In genomic region chr2:2799151-2799697, GRCh38 we compare ENCODE assay signal across 26 cellular contexts.
"Had no signal": no experiment of that assay in that cellular context is flagged by ENCODE, and none has a peak within 500 bp of the region (broad histone marks: within the 10 kb centered on the region; RNA-seq: fewer than 3 reads in every experiment).

No MANE protein-coding gene starts in this region.

- H3K36me3 Mint-ChIP-seq: naive thymus-derived CD4-positive, alpha-beta T cell; natural killer cell treated with Interleukin-12 subunit alpha and Interleukin-12 subunit beta and Interleukin-15 and Interleukin-18, amount 100 ng/mL, for 72 hours had no signal

- H3K79me2 ChIP-seq: hepatocyte had no signal

- H3K4me3 ChIP-seq: heart right ventricle, hepatocyte, left ventricle myocardium inferior, lung, mucosa of descending colon, ovary, skin epidermis, testis, thyroid gland, transverse colon, upper lobe of left lung had no signal

- H2AFZ ChIP-seq: hepatocyte had no signal

- H3K27ac Mint-ChIP-seq: naive thymus-derived CD4-positive, alpha-beta T cell; natural killer cell treated with Interleukin-12 subunit alpha and Interleukin-12 subunit beta and Interleukin-15 and Interleukin-18, amount 100 ng/mL, for 72 hours; progenitor cell of endocrine pancreas had no signal

- DNase-seq: heart right ventricle; kidney glomerular epithelial cell; left cardiac atrium; left ventricle myocardium inferior; mesendoderm; midbrain; mucosa of descending colon; naive thymus-derived CD4-positive, alpha-beta T cell; ovary; right cardiac atrium; stimulated activated CD4-positive, alpha-beta T cell treated with anti-CD3 and anti-CD28 coated beads, Interleukin-12 subunit alpha, Interleukin-12 subunit beta, amount 100 ng/mL, for 4 hours; stimulated activated CD4-positive, alpha-beta T cell treated with anti-CD3 and anti-CD28 coated beads, Interleukin-15, amount 100 ng/mL, for 24 hours; stimulated activated CD4-positive, alpha-beta T cell treated with anti-CD3 and anti-CD28 coated beads, Interleukin-2, amount 100 ng/mL, for 24 hours; stimulated activated CD4-positive, alpha-beta T cell treated with anti-CD3 and anti-CD28 coated beads, Interleukin-4, amount 100 ng/mL, for 1 hour; stimulated activated naive CD4-positive, alpha-beta T cell; stimulated activated naive CD8-positive, alpha-beta T cell treated with anti-CD3 and anti-CD28 coated beads, Interleukin-15, amount 100 ng/mL, for 72 hours; testis; thyroid gland; transverse colon; upper lobe of left lung had no signal

- H3K36me3 ChIP-seq: heart right ventricle, left ventricle myocardium inferior, ovary, thyroid gland, transverse colon, upper lobe of left lung had no signal

- H3K27ac ChIP-seq: heart right ventricle, hepatocyte, left ventricle myocardium inferior, ovary, skin epidermis, testis, thyroid gland, transverse colon, upper lobe of left lung had no signal

- H3K9me3 Mint-ChIP-seq: natural killer cell treated with Interleukin-12 subunit alpha and Interleukin-12 subunit beta and Interleukin-15 and Interleukin-18, amount 100 ng/mL, for 72 hours had no signal

- H3K9me3 ChIP-seq: testis, thyroid gland, transverse colon had no signal

- H3K4me1 ChIP-seq: heart right ventricle, left ventricle myocardium inferior, testis, thyroid gland, transverse colon, upper lobe of left lung had no signal

- ATAC-seq: heart right ventricle; left cardiac atrium; mucosa of descending colon; naive thymus-derived CD4-positive, alpha-beta T cell; natural killer cell treated with Interleukin-12 subunit alpha and Interleukin-12 subunit beta and Interleukin-15 and Interleukin-18, amount 100 ng/mL, for 72 hours; right cardiac atrium; sciatic nerve; stimulated activated naive CD8-positive, alpha-beta T cell treated with anti-CD3 and anti-CD28 coated beads, Interleukin-15, amount 100 ng/mL, for 72 hours had no signal

- H3K27me3 ChIP-seq: hepatocyte, ovary, testis, thyroid gland, transverse colon, upper lobe of left lung had no signal

- H3K27me3 Mint-ChIP-seq: stimulated activated naive CD8-positive, alpha-beta T cell treated with anti-CD3 and anti-CD28 coated beads, Interleukin-15, amount 100 ng/mL, for 72 hours had no signal

- H3K4me3 Mint-ChIP-seq: naive thymus-derived CD4-positive, alpha-beta T cell; natural killer cell treated with Interleukin-12 subunit alpha and Interleukin-12 subunit beta and Interleukin-15 and Interleukin-18, amount 100 ng/mL, for 72 hours; stimulated activated naive CD8-positive, alpha-beta T cell treated with anti-CD3 and anti-CD28 coated beads, Interleukin-15, amount 100 ng/mL, for 72 hours had no signal

- H3K4me2 ChIP-seq: hepatocyte had no signal

- H3K4me1 Mint-ChIP-seq: naive thymus-derived CD4-positive, alpha-beta T cell; stimulated activated naive CD8-positive, alpha-beta T cell treated with anti-CD3 and anti-CD28 coated beads, Interleukin-15, amount 100 ng/mL, for 72 hours had no signal
